Comparison of ENCODE assay signal across 23 cellular contexts in the genomic region with DNA sequence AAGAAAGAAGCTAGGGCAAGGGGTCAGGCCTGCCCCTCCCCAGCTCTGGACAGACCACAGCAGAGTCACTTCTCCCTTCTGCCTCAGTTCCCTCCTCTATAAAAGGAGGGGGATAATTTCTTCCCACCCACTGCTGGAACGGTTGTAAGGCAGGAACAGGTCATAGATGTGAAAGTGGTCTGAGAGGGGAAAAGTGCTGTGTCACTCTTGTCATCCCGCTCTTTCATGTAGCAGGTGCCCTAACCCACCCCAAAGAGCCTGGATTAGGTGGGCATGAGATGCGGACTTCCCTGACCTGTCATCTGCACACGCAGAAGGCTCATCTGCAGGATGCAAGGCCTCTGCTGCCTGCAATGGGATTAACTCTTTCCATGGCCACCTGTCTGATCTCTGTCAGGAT.
"Had no signal": no experiment of that assay in that cellular context is flagged by ENCODE, and none has a peak within 500 bp of the region (broad histone marks: within the 10 kb centered on the region; RNA-seq: fewer than 3 reads in every experiment).

No MANE protein-coding gene starts in this region.

- H3K27ac ChIP-seq: heart left ventricle, neutrophil, psoas muscle, spleen, testis had no signal

- H3K36me3 ChIP-seq: heart left ventricle, neutrophil, spleen, transverse colon had no signal

- H3K9me3 ChIP-seq: heart left ventricle, neutrophil, psoas muscle, spleen, testis, transverse colon had no signal

- DNase-seq: foreskin melanocyte; heart left ventricle; hippocampal formation; left colon; left ventricle myocardium superior; mesenchymal stem cell; midbrain; psoas muscle; retina; spleen; stimulated activated CD4-positive, alpha-beta T cell treated with anti-CD3 and anti-CD28 coated beads, Interleukin-15, amount 100 ng/mL, for 24 hours; stimulated activated CD4-positive, alpha-beta T cell treated with anti-CD3 and anti-CD28 coated beads, Interleukin-1b, Interleukin-23, amount 100 ng/mL, for 48 hours; stimulated activated CD4-positive, alpha-beta T cell treated with anti-CD3 and anti-CD28 coated beads, Interleukin-4, amount 100 ng/mL, for 24 hours; testis; transverse colon had no signal

- H3K36me3 Mint-ChIP-seq: natural killer cell treated with Interleukin-12 subunit alpha and Interleukin-12 subunit beta and Interleukin-15 and Interleukin-18, amount 100 ng/mL, for 72 hours; stimulated activated memory B cell treated with anti-CD40 and anti-IgM and Interleukin-4, amounts not matched to agents 10 μg/mL and 1 μg/mL and 100 μg/mL, for 72 hours had no signal

- H3K27ac Mint-ChIP-seq: natural killer cell treated with Interleukin-12 subunit alpha and Interleukin-12 subunit beta and Interleukin-15 and Interleukin-18, amount 100 ng/mL, for 72 hours; stimulated activated memory B cell treated with anti-CD40 and anti-IgM and Interleukin-4, amounts not matched to agents 10 μg/mL and 1 μg/mL and 100 μg/mL, for 72 hours; stimulated activated naive CD8-positive, alpha-beta T cell treated with anti-CD3 and anti-CD28 coated beads, Interleukin-15, Interleukin-2, amounts not matched to agents 100 ng/mL and 50 ng/mL, for 24 hours had no signal

- ATAC-seq: heart left ventricle; left ventricle myocardium superior; natural killer cell treated with Interleukin-12 subunit alpha and Interleukin-12 subunit beta and Interleukin-15 and Interleukin-18, amount 100 ng/mL, for 72 hours; psoas muscle; sciatic nerve; stimulated activated memory B cell treated with anti-CD40 and anti-IgM and Interleukin-4, amounts not matched to agents 10 μg/mL and 1 μg/mL and 100 μg/mL, for 72 hours had no signal

- H3K9me3 Mint-ChIP-seq: natural killer cell treated with Interleukin-12 subunit alpha and Interleukin-12 subunit beta and Interleukin-15 and Interleukin-18, amount 100 ng/mL, for 72 hours; stimulated activated memory B cell treated with anti-CD40 and anti-IgM and Interleukin-4, amounts not matched to agents 10 μg/mL and 1 μg/mL and 100 μg/mL, for 72 hours; stimulated activated naive CD8-positive, alpha-beta T cell treated with anti-CD3 and anti-CD28 coated beads, Interleukin-15, Interleukin-2, amounts not matched to agents 100 ng/mL and 50 ng/mL, for 24 hours had no signal

- H3K27me3 ChIP-seq: heart left ventricle, neutrophil, spleen, testis, transverse colon had no signal

- FAIRE-seq: colon, endothelial cell of umbilical vein had no signal

- H3K4me3 Mint-ChIP-seq: natural killer cell treated with Interleukin-12 subunit alpha and Interleukin-12 subunit beta and Interleukin-15 and Interleukin-18, amount 100 ng/mL, for 72 hours; stimulated activated memory B cell treated with anti-CD40 and anti-IgM and Interleukin-4, amounts not matched to agents 10 μg/mL and 1 μg/mL and 100 μg/mL, for 72 hours; stimulated activated naive CD8-positive, alpha-beta T cell treated with anti-CD3 and anti-CD28 coated beads, Interleukin-15, Interleukin-2, amounts not matched to agents 100 ng/mL and 50 ng/mL, for 24 hours had no signal

- H3K4me1 ChIP-seq: testis had no signal

- H3K27me3 Mint-ChIP-seq: natural killer cell treated with Interleukin-12 subunit alpha and Interleukin-12 subunit beta and Interleukin-15 and Interleukin-18, amount 100 ng/mL, for 72 hours; stimulated activated memory B cell treated with anti-CD40 and anti-IgM and Interleukin-4, amounts not matched to agents 10 μg/mL and 1 μg/mL and 100 μg/mL, for 72 hours; stimulated activated naive CD8-positive, alpha-beta T cell treated with anti-CD3 and anti-CD28 coated beads, Interleukin-15, Interleukin-2, amounts not matched to agents 100 ng/mL and 50 ng/mL, for 24 hours had no signal

- H3K4me3 ChIP-seq: heart left ventricle, lung, psoas muscle, spleen, testis, transverse colon had no signal
